16 cellular contexts compared by ENCODE assay signal in genomic region chr4:181796502-181796901, GRCh38.
DNase-seq lines count a peak whose midpoint lies in the region; ATAC-seq, FAIRE-seq and TF ChIP-seq lines count a peak whose summit lies in the region.
"Had no signal": no experiment of that assay in that cellular context is flagged by ENCODE, and none has a peak within 500 bp of the region (broad histone marks: within the 10 kb centered on the region; RNA-seq: fewer than 3 reads in every experiment).

No MANE protein-coding gene starts in this region.

- H3K4me1 ChIP-seq in astrocyte (ENCODE audit: insufficient read depth, low read length), result peaks cover 5% of the 10 kb centered on the region
- no peaks in the 10 kb centered on the region for H3K4me1 ChIP-seq in hepatocyte (ENCODE audit: insufficient read depth)
- H3K4me1 ChIP-seq: BLaER1 had no signal

- FAIRE-seq in astrocyte (lab: Jason Lieb, UNC), result no peak

- H3K9me3 Mint-ChIP-seq in astrocyte (ENCODE audit: unreplicated experiment), result peaks cover 2% of the 10 kb centered on the region
- peaks cover 6% of the 10 kb centered on the region for H3K9me3 Mint-ChIP-seq in type B pancreatic cell
- H3K9me3 Mint-ChIP-seq in activated CD4-positive, alpha-beta memory T cell treated with anti-CD3 and anti-CD28 coated beads, Interleukin-2, amount 10 ng/mL, durations not matched to agents 7 days and 5 days, result peaks cover 13% of the 10 kb centered on the region

- 93% methylated on average over 8 of the region's 8 CpGs for WGBS in hepatocyte (ENCODE audit: low lambda C conversion rate, missing lambda C conversion rate)

- no peaks in the 10 kb centered on the region for H4K20me1 ChIP-seq in astrocyte (ENCODE audit: insufficient read depth, low read length)
- no peaks in the 10 kb centered on the region for H4K20me1 ChIP-seq in hepatocyte (ENCODE audit: insufficient read depth, poor library complexity, severe bottlenecking)
- H4K20me1 ChIP-seq: BLaER1 had no signal

- H3K27ac Mint-ChIP-seq in astrocyte (ENCODE audit: unreplicated experiment) (no peak overlapping the region), type B pancreatic cell (no peak overlapping the region)
- H3K27ac Mint-ChIP-seq in activated CD4-positive, alpha-beta memory T cell treated with anti-CD3 and anti-CD28 coated beads, Interleukin-2, amount 10 ng/mL, durations not matched to agents 7 days and 5 days, result no peak overlapping the region
- H3K27ac Mint-ChIP-seq: activated naive CD8-positive, alpha-beta T cell treated with anti-CD3 and anti-CD28 coated beads for 36 hours; T-helper 17 cell had no signal

- ATAC-seq in HG02981 (IDR thresholded peaks at IDR 0.05; ENCODE audit: unreplicated experiment), result no peak
- ATAC-seq: T-helper 17 cell had no signal

- no peak overlapping the region for H3K27ac ChIP-seq in astrocyte (ENCODE audit: low read depth, low read length)
- no peak overlapping the region for H3K27ac ChIP-seq in hepatocyte
- H3K27ac ChIP-seq: BLaER1 had no signal

- H3K9ac ChIP-seq in astrocyte (ENCODE audit: low read length), result no peak overlapping the region
- H3K9ac ChIP-seq: BLaER1 had no signal

- H3K4me2 ChIP-seq in astrocyte (ENCODE audit: low read length) (no peak overlapping the region), hepatocyte (no peak overlapping the region)
- H3K4me2 ChIP-seq: BLaER1 had no signal

- no peak overlapping the region for H3K4me3 ChIP-seq in astrocyte (ENCODE audit: insufficient read depth, low read depth, low read length)
- no peak overlapping the region for H3K4me3 ChIP-seq in hepatocyte
- H3K4me3 ChIP-seq: BLaER1 had no signal

- H3K27me3 ChIP-seq in astrocyte (ENCODE audit: insufficient read depth, low read length) (no peaks in the 10 kb centered on the region), hepatocyte (no peaks in the 10 kb centered on the region)
- H3K27me3 ChIP-seq: BLaER1 had no signal

- H3K79me2 ChIP-seq in astrocyte (ENCODE audit: insufficient read depth, low read length) (no peaks in the 10 kb centered on the region), hepatocyte (no peaks in the 10 kb centered on the region)

- DNase-seq in HCEC 1CT (peak; percentile 74), NCI-H146 (lab: John Stamatoyannopoulos, UW) (peak; percentile 97), astrocyte (ENCODE audit: low read depth) (peak; percentile 74), hepatocyte (ENCODE audit: low spot score) (peak; percentile 24), type B pancreatic cell (ENCODE audit: extremely low spot score, unreplicated experiment) (no peak), CD1c-positive myeloid dendritic cell (ENCODE audit: extremely low spot score) (no peak)
- no peak for DNase-seq in activated CD4-positive, alpha-beta memory T cell treated with anti-CD3 and anti-CD28 coated beads, Interleukin-2, amount 10 ng/mL, durations not matched to agents 7 days and 5 days
- DNase-seq: activated CD4-positive, alpha-beta T cell treated with anti-CD3 and anti-CD28 coated beads for 4 hours; activated naive CD8-positive, alpha-beta T cell treated with anti-CD3 and anti-CD28 coated beads for 36 hours; NCI-H1417; NCI-H446; posterior cingulate gyrus; T-helper 17 cell had no signal

- POLR2A ChIA-PET in activated CD4-positive, alpha-beta memory T cell treated with anti-CD3 and anti-CD28 coated beads, Interleukin-2, amount 10 ng/mL, durations not matched to agents 7 days and 5 days (lab: Charles Lee), result no interaction called here

- H3K9me3 ChIP-seq in astrocyte (ENCODE audit: insufficient read depth, low read depth, low read length), result peaks cover 6% of the 10 kb centered on the region
- no peaks in the 10 kb centered on the region for H3K9me3 ChIP-seq in hepatocyte (ENCODE audit: low read depth)

- H2AFZ ChIP-seq in astrocyte (ENCODE audit: low read depth, low read length), result no peak overlapping the region
- no peak overlapping the region for H2AFZ ChIP-seq in hepatocyte

- TF ChIP-seq CTCF in astrocyte (IDR thresholded peaks at IDR 0.05; ENCODE audit: insufficient read depth, low read depth, low read length) (no peak), hepatocyte (IDR thresholded peaks at IDR 0.05; ENCODE audit: poor library complexity) (no peak), type B pancreatic cell (conservative IDR thresholded peaks at IDR 0.05) (no peak)

- no peaks in the 10 kb centered on the region for H3K36me3 Mint-ChIP-seq in astrocyte (ENCODE audit: low read depth, unreplicated experiment)
- H3K36me3 Mint-ChIP-seq in type B pancreatic cell, result no peaks in the 10 kb centered on the region
- no peaks in the 10 kb centered on the region for H3K36me3 Mint-ChIP-seq in activated CD4-positive, alpha-beta memory T cell treated with anti-CD3 and anti-CD28 coated beads, Interleukin-2, amount 10 ng/mL, durations not matched to agents 7 days and 5 days (ENCODE audit: low read depth)
- H3K36me3 Mint-ChIP-seq: activated naive CD8-positive, alpha-beta T cell treated with anti-CD3 and anti-CD28 coated beads for 36 hours had no signal

- H3K36me3 ChIP-seq in astrocyte (ENCODE audit: insufficient read depth, low read length), result no peaks in the 10 kb centered on the region
- no peaks in the 10 kb centered on the region for H3K36me3 ChIP-seq in hepatocyte (replicated peaks; ENCODE audit: insufficient read depth, low read depth)
- H3K36me3 ChIP-seq: BLaER1 had no signal

- CTCF ChIA-PET in activated CD4-positive, alpha-beta memory T cell treated with anti-CD3 and anti-CD28 coated beads, Interleukin-2, amount 10 ng/mL, durations not matched to agents 7 days and 5 days (lab: Charles Lee), result no interaction called here

- no peak overlapping the region for H3K4me3 Mint-ChIP-seq in astrocyte (ENCODE audit: unreplicated experiment)
- no peak overlapping the region for H3K4me3 Mint-ChIP-seq in type B pancreatic cell
- H3K4me3 Mint-ChIP-seq in activated CD4-positive, alpha-beta memory T cell treated with anti-CD3 and anti-CD28 coated beads, Interleukin-2, amount 10 ng/mL, durations not matched to agents 7 days and 5 days, result no peak overlapping the region
- H3K4me3 Mint-ChIP-seq: activated naive CD8-positive, alpha-beta T cell treated with anti-CD3 and anti-CD28 coated beads for 36 hours; central memory CD8-positive, alpha-beta T cell; T-helper 17 cell had no signal

- no peaks in the 10 kb centered on the region for H3K9me2 ChIP-seq in hepatocyte (replicated peaks; ENCODE audit: insufficient read depth)

- H3K4me1 Mint-ChIP-seq in astrocyte (ENCODE audit: low read depth, unreplicated experiment) (peaks cover 6% of the 10 kb centered on the region), type B pancreatic cell (ENCODE audit: unreplicated experiment) (peaks cover 8% of the 10 kb centered on the region)
- H3K4me1 Mint-ChIP-seq in activated CD4-positive, alpha-beta memory T cell treated with anti-CD3 and anti-CD28 coated beads, Interleukin-2, amount 10 ng/mL, durations not matched to agents 7 days and 5 days, result no peaks in the 10 kb centered on the region
- H3K4me1 Mint-ChIP-seq: activated naive CD8-positive, alpha-beta T cell treated with anti-CD3 and anti-CD28 coated beads for 36 hours; central memory CD8-positive, alpha-beta T cell; T-helper 17 cell had no signal

- H3K27me3 Mint-ChIP-seq in astrocyte (ENCODE audit: low read depth, unreplicated experiment) (no peaks in the 10 kb centered on the region), type B pancreatic cell (no peaks in the 10 kb centered on the region)
- H3K27me3 Mint-ChIP-seq in activated CD4-positive, alpha-beta memory T cell treated with anti-CD3 and anti-CD28 coated beads, Interleukin-2, amount 10 ng/mL, durations not matched to agents 7 days and 5 days, result no peaks in the 10 kb centered on the region
- H3K27me3 Mint-ChIP-seq: activated naive CD8-positive, alpha-beta T cell treated with anti-CD3 and anti-CD28 coated beads for 36 hours; central memory CD8-positive, alpha-beta T cell; T-helper 17 cell had no signal

Comparison
In these comparisons a context has a peak if more than half of its experiments do, and no peak if none do; other contexts are left out.
1. DNase-seq: peak in HCEC 1CT (single experiment), NCI-H146 (single experiment), astrocyte (single experiment) and hepatocyte (single experiment); none in type B pancreatic cell (single experiment), activated CD4-positive, alpha-beta memory T cell treated with anti-CD3 and anti-CD28 coated beads, Interleukin-2, amount 10 ng/mL, durations not matched to agents 7 days and 5 days (single experiment) and CD1c-positive myeloid dendritic cell (single experiment).